Comparison of ENCODE assay signal across 8 cellular contexts in the genomic region with DNA sequence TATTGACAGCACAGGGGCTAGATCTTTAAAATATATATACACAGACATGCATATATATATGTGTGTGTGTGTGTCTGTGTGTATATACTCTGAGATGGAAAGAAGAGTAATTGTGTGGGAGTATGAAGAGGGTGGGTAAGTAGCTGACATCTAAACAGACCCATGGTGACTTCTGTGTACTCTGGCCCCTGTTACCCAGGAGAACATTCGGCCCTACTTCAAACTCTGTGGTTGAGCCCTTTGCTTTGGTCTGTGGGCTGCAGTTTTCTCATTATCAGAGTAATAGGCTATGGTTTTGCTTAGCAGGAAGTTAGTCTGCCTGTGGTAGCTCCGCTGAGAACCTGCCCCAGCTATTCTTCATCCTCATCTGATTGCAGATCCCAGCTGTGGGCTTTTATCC.
DNase-seq lines count a peak whose midpoint lies in the region; ATAC-seq and TF ChIP-seq lines count a peak whose summit lies in the region.

No MANE protein-coding gene starts in this region.

- no peaks in the 10 kb centered on the region for H3K9me3 ChIP-seq in osteoblast (ENCODE audit: low read depth, low read length)

- H3K4me2 ChIP-seq in osteoblast (ENCODE audit: insufficient read depth, low read length), result no peak overlapping the region

- no peak for TF ChIP-seq CTCF in osteoblast (IDR thresholded peaks at IDR 0.05; ENCODE audit: extremely low read depth, low read depth, low read length)

- H3K27me3 Mint-ChIP-seq in T-helper 1 cell treated with Interleukin-12 subunit alpha and Interleukin-12 subunit beta and Interleukin-4 antibody, amounts not matched to agents 30 μg/mL and 1 μg/mL, for 36 hours (ENCODE audit: low read depth), result no peaks in the 10 kb centered on the region
- no peaks in the 10 kb centered on the region for H3K27me3 Mint-ChIP-seq in stimulated activated naive CD8-positive, alpha-beta T cell treated with anti-CD3 and anti-CD28 coated beads, Interleukin-15, amount 100 ng/mL, for 72 hours

- peak; percentile 28 for DNase-seq in activated gamma-delta T cell treated with Interleukin-2 at 50 U/mL for 16 hours
- DNase-seq in activated gamma-delta T cell (lab: John Stamatoyannopoulos, UW), result no peak
- DNase-seq in effector CD4-positive, alpha-beta T cell, result peak; percentile 7
- DNase-seq in stimulated activated naive CD8-positive, alpha-beta T cell treated with anti-CD3 and anti-CD28 coated beads, Interleukin-15, amount 100 ng/mL, for 72 hours, result peak; percentile 68 to 81
- no peak for DNase-seq in osteoblast (ENCODE audit: insufficient read length, low spot score, missing footprints)
- DNase-seq in DMS114 treated with DMSO at 0.1 percent for 48 hours (lab: John Stamatoyannopoulos, UW; ENCODE audit: unreplicated experiment), result no peak

- H3K4me1 ChIP-seq in osteoblast (ENCODE audit: insufficient read depth, low read length), result peaks cover 18% of the 10 kb centered on the region

- peaks cover 39% of the 10 kb centered on the region for H3K4me1 Mint-ChIP-seq in T-helper 1 cell treated with Interleukin-12 subunit alpha and Interleukin-12 subunit beta and Interleukin-4 antibody, amounts not matched to agents 30 μg/mL and 1 μg/mL, for 36 hours (ENCODE audit: low read depth)
- peaks cover 76% of the 10 kb centered on the region for H3K4me1 Mint-ChIP-seq in stimulated activated naive CD8-positive, alpha-beta T cell treated with anti-CD3 and anti-CD28 coated beads, Interleukin-15, amount 100 ng/mL, for 72 hours

- peaks cover 19% of the 10 kb centered on the region for H3K36me3 Mint-ChIP-seq in T-helper 1 cell treated with Interleukin-12 subunit alpha and Interleukin-12 subunit beta and Interleukin-4 antibody, amounts not matched to agents 30 μg/mL and 1 μg/mL, for 36 hours (ENCODE audit: low read depth)

- peak overlapping the region; percentile 61 for H3K4me3 Mint-ChIP-seq in T-helper 1 cell treated with Interleukin-12 subunit alpha and Interleukin-12 subunit beta and Interleukin-4 antibody, amounts not matched to agents 30 μg/mL and 1 μg/mL, for 36 hours
- peak overlapping the region; percentile 67 to 74 for H3K4me3 Mint-ChIP-seq in stimulated activated naive CD8-positive, alpha-beta T cell treated with anti-CD3 and anti-CD28 coated beads, Interleukin-15, amount 100 ng/mL, for 72 hours

- H3K27ac Mint-ChIP-seq in T-helper 1 cell treated with Interleukin-12 subunit alpha and Interleukin-12 subunit beta and Interleukin-4 antibody, amounts not matched to agents 30 μg/mL and 1 μg/mL, for 36 hours, result peak overlapping the region; percentile 80
- H3K27ac Mint-ChIP-seq in stimulated activated naive CD8-positive, alpha-beta T cell treated with anti-CD3 and anti-CD28 coated beads, Interleukin-15, amount 100 ng/mL, for 72 hours, result peak overlapping the region; percentile 94 to 95

- peaks cover 24% of the 10 kb centered on the region for H4K20me1 ChIP-seq in osteoblast (ENCODE audit: insufficient read depth, low read length)

- no peak overlapping the region for H3K27ac ChIP-seq in osteoblast (ENCODE audit: low read depth, low read length)

- H3K4me3 ChIP-seq in osteoblast (ENCODE audit: insufficient read depth, low read length), result no peak overlapping the region

- ATAC-seq in HG02981 (IDR thresholded peaks at IDR 0.05; ENCODE audit: unreplicated experiment), result peak; percentile 70
- peak; percentile 95 for ATAC-seq in stimulated activated naive CD8-positive, alpha-beta T cell treated with anti-CD3 and anti-CD28 coated beads, Interleukin-15, amount 100 ng/mL, for 72 hours

- H3K79me2 ChIP-seq in osteoblast (ENCODE audit: insufficient read depth, low read length), result peaks cover 46% of the 10 kb centered on the region

- no peaks in the 10 kb centered on the region for H3K36me3 ChIP-seq in osteoblast (ENCODE audit: insufficient read depth, low read length)

- H3K9me3 Mint-ChIP-seq in T-helper 1 cell treated with Interleukin-12 subunit alpha and Interleukin-12 subunit beta and Interleukin-4 antibody, amounts not matched to agents 30 μg/mL and 1 μg/mL, for 36 hours, result peaks cover 5% of the 10 kb centered on the region
- H3K9me3 Mint-ChIP-seq in stimulated activated naive CD8-positive, alpha-beta T cell treated with anti-CD3 and anti-CD28 coated beads, Interleukin-15, amount 100 ng/mL, for 72 hours, result peaks cover 9 to 12% of the 10 kb centered on the region in 2 donors

- H2AFZ ChIP-seq in osteoblast (ENCODE audit: low read length), result no peak overlapping the region

- H3K27me3 ChIP-seq in osteoblast (ENCODE audit: insufficient read depth, low read length), result no peaks in the 10 kb centered on the region

Comparison
In these comparisons a context has a peak if more than half of its experiments do, and no peak if none do; other contexts are left out.
1. DNase-seq: peak in activated gamma-delta T cell treated with Interleukin-2 at 50 U/mL for 16 hours (single experiment), effector CD4-positive, alpha-beta T cell (single experiment) and stimulated activated naive CD8-positive, alpha-beta T cell treated with anti-CD3 and anti-CD28 coated beads, Interleukin-15, amount 100 ng/mL, for 72 hours (2 of 2); none in activated gamma-delta T cell (single experiment), osteoblast (single experiment) and DMS114 treated with DMSO at 0.1 percent for 48 hours (single experiment).